In the genomic region with DNA sequence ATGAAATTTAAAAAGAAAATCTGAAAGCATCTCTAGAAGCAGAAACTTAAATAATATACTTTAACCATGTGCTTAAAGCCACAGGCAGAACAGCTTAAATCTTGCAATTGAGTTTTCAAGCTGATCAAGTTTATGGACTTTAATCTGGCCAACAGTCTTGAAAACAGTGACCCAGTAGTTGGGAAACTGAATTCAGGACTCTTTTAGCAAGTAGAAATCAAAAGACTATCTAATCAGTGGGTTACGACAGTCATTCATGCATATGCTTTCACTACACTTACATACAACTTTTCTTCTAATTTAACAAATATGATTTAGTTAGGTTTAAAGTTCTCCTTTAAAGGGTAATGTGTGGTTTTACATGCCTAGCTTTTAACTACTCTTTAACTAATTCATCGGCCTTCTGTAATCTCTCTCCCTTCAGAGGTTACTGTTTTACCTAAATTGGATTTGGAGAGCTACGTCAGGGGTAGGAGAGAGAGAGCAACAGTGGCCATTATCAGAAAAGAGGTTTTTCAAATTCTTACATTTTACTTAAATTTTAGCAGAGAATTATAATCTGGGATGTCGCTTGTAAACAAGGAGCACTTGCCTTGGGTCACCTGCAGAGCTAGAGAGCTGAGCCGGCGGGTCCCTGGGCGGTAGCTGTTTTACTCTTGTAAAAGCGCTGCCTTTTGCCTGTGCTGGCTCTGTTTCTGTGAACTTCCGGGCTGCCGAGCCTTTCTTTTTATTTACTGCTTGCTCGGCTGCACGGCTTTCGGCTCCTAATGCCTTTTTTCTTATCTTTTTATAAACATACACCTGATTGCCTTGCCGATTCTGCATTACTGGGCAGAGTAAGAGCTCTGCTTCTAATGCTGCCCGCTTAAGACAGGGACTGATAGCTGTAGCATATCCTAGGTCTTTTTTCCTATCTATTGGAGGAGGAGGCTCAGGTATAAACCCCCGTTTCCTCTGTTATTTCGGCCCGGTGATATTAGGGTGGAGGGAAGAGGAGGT, we compare ENCODE assay signal across 8 cellular contexts. TPM values are rescaled to one million over a fixed set of nuclear protein-coding genes. Genes with fewer than 3 reads are reported as not detected.
DNase-seq lines count a peak whose midpoint lies in the region; ATAC-seq, FAIRE-seq and TF ChIP-seq lines count a peak whose summit lies in the region.

No MANE protein-coding gene starts in this region.

- H3K9me2 ChIP-seq in OCI-LY1 (ENCODE audit: low read depth, low read length), result no peaks in the 10 kb centered on the region

- peak overlapping the region; percentile 38 for H2AFZ ChIP-seq in OCI-LY1 (ENCODE audit: low read length)

- no peak for TF ChIP-seq CTCF in OCI-LY1 (IDR thresholded peaks at IDR 0.05; ENCODE audit: low read length)

- intact Hi-C loops in left cardiac atrium (cut with DNase I) (no loop called here), sciatic nerve (cut with DNase I) (no loop called here)

- H3F3A ChIP-seq in OCI-LY1 (ENCODE audit: insufficient read depth, low read length), result no peaks in the 10 kb centered on the region

- no peaks in the 10 kb centered on the region for H3K36me3 ChIP-seq in OCI-LY1 (ENCODE audit: insufficient read depth, low read length)

- peak overlapping the region; percentile 58 for H3K27ac ChIP-seq in OCI-LY1 (ENCODE audit: low read depth, low read length, poor library complexity, severe bottlenecking)

- H4K20me1 ChIP-seq in OCI-LY1 (ENCODE audit: insufficient read depth, low read length), result no peaks in the 10 kb centered on the region

- no peaks in the 10 kb centered on the region for H3K9me3 ChIP-seq in OCI-LY1 (ENCODE audit: low read length)

- peak; percentile 83 for DNase-seq in activated effector memory CD4-positive, alpha-beta T cell treated with anti-CD3 and anti-CD28 coated beads, Interleukin-2, amount 50 U/mL, for 16 hours
- DNase-seq in left cardiac atrium (peak; percentile 35), sciatic nerve (ENCODE audit: low spot score) (peak; percentile 63), frontal cortex (ENCODE audit: low spot score in 2 of 2) (no peak), inferior parietal cortex (ENCODE audit: extremely low spot score) (no peak)

- H3K4me1 ChIP-seq in OCI-LY1 (ENCODE audit: insufficient read depth, low read length, severe bottlenecking), result peaks cover 30% of the 10 kb centered on the region

- peak overlapping the region; percentile 84 for H3K4me2 ChIP-seq in OCI-LY1 (ENCODE audit: low read length)

- no peaks in the 10 kb centered on the region for H3K27me3 ChIP-seq in OCI-LY1 (ENCODE audit: insufficient read depth, low read length)

- peak overlapping the region; percentile 52 for H3K4me3 ChIP-seq in OCI-LY1 (ENCODE audit: low read depth, low read length, poor library complexity, severe bottlenecking)

- no peaks in the 10 kb centered on the region for H3K79me2 ChIP-seq in OCI-LY1 (ENCODE audit: insufficient read depth, low read length)

- no peak for FAIRE-seq in frontal cortex (lab: Jason Lieb, UNC)

- ATAC-seq in GM18517 (IDR thresholded peaks at IDR 0.05; ENCODE audit: unreplicated experiment) (peak; percentile 63), HG02798 (IDR thresholded peaks at IDR 0.05; ENCODE audit: poor library complexity, unreplicated experiment) (peak; percentile 91), left cardiac atrium (peak; percentile 27 to 70), sciatic nerve (peak; percentile 48)

- H3K9ac ChIP-seq in OCI-LY1 (ENCODE audit: low read length), result peak overlapping the region; percentile 57

RNA-seq across cellular contexts. Expression of a gene that starts 17.4 kb away (rescaled TPM):
- total RNA-seq in left cardiac atrium (10 to 100 TPM; 23.1 to 80.0 TPM), sciatic nerve (112 TPM), frontal cortex (4.9 TPM)

RNA-seq across cellular contexts. Expression of a gene that starts 28.8 kb away (rescaled TPM):
- total RNA-seq in left cardiac atrium, result 1 to 10 TPM; 7.2 to 9.8 TPM
- 17.5 TPM for total RNA-seq in sciatic nerve
- total RNA-seq in frontal cortex, result 46.5 TPM

Comparison
In these comparisons a context has a peak if more than half of its experiments do, and no peak if none do; other contexts are left out.
1. DNase-seq: peak in activated effector memory CD4-positive, alpha-beta T cell treated with anti-CD3 and anti-CD28 coated beads, Interleukin-2, amount 50 U/mL, for 16 hours (single experiment), left cardiac atrium (single experiment) and sciatic nerve (single experiment); none in frontal cortex (0 of 2) and inferior parietal cortex (single experiment).
2. Peak in every context shown above with its lines, with median percentiles within 50 percentile points of each other: ATAC-seq.